Comparison of ENCODE assay signal across 8 cellular contexts in the genomic region with DNA sequence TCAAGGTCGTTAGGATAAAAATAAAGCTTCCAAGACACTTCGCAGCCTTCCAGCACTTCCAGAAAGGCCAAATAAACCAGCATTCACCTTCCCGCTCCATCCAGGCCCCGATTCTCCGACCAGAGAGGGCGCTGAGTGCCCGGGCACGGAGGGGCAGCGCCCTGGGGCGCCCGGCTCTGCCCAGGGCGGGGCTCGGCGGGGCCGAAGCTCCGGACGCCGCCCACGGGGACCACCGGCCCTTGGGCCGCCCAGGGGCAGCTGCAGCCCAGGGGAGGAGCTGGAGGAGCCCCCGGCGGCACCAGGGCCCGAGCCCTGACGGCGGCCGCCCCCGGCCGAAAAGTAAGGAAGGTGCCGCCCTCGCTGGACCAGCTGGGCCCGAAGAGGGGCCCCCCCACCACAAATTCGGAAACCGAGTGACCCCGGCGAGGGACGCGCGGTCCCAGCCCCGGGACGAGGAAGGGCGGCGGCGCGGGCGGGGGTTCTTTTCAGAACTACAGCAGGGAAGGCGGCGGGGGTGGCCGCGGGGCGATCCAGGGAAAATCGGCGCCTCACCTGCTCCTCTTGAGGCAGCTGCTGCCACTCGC. TPM values are rescaled to one million over a fixed set of nuclear protein-coding genes. Genes with fewer than 3 reads are reported as not detected.
DNase-seq lines count a peak whose midpoint lies in the region; ATAC-seq, FAIRE-seq and TF ChIP-seq lines count a peak whose summit lies in the region.

No MANE protein-coding gene starts in this region.

- no peaks in the 10 kb centered on the region for H3K36me3 ChIP-seq in CD8-positive, alpha-beta memory T cell (ENCODE audit: insufficient read depth, low read length)
- H3K36me3 ChIP-seq in RWPE2 (ENCODE audit: low read depth): peaks cover 27% of the 10 kb centered on the region

- no peaks in the 10 kb centered on the region for H3K9me3 ChIP-seq in CD8-positive, alpha-beta memory T cell (ENCODE audit: low read length)
- H3K9me3 ChIP-seq in RWPE2 (ENCODE audit: severe bottlenecking): no peaks in the 10 kb centered on the region

- H3K4me3 Mint-ChIP-seq in CD8-positive, alpha-beta memory T cell: peak overlapping the region; percentile 82 to 94 (median 86)

- peak; percentile 62 for TF ChIP-seq CTCF in RWPE2 (IDR thresholded peaks at IDR 0.05; ENCODE audit: poor library complexity, severe bottlenecking)

- ATAC-seq in HG03442 (IDR thresholded peaks at IDR 0.05; ENCODE audit: unreplicated experiment): peak; percentile 31
- peak; percentile 3; the same call in 1 of the 3 replicates for ATAC-seq in RWPE2 (ENCODE audit: low read depth)
- peak; percentile 75 for ATAC-seq in left ventricle myocardium superior

- peaks cover 24 to 51% (median 30%) of the 10 kb centered on the region in 3 donors for H3K4me1 Mint-ChIP-seq in CD8-positive, alpha-beta memory T cell

- intact Hi-C loops in left ventricle myocardium superior (cut with micrococcal nuclease) (no loop called here), posterior vena cava (cut with DNase I) (no loop called here)

- H3K4me1 ChIP-seq in CD8-positive, alpha-beta memory T cell (ENCODE audit: insufficient read depth, low read length): peaks cover 24% of the 10 kb centered on the region
- peaks cover 46% of the 10 kb centered on the region for H3K4me1 ChIP-seq in RWPE2 (ENCODE audit: insufficient read depth, poor library complexity, severe bottlenecking)

- H3K27me3 Mint-ChIP-seq in CD8-positive, alpha-beta memory T cell: no peaks in the 10 kb centered on the region

- peaks cover 0 to 16% (median 5%) of the 10 kb centered on the region in 3 donors for H3K36me3 Mint-ChIP-seq in CD8-positive, alpha-beta memory T cell

- H3K9me3 Mint-ChIP-seq in CD8-positive, alpha-beta memory T cell: no peaks in the 10 kb centered on the region

- POLR2A ChIA-PET in CD8-positive, alpha-beta memory T cell (lab: Charles Lee): interaction anchor here (1.2 to 2.8 kb wide), 3 partner anchors 11 to 789 kb away, joined by 3 to 19 read pairs (median 4); partner anchors contain the start of gene RTN3

- CTCF ChIA-PET in CD8-positive, alpha-beta memory T cell (lab: Charles Lee): interaction anchor here (0.6 to 3.5 kb wide), 11 partner anchors 8 to 192 kb away, joined by 3 to 16 read pairs (median 3); partner anchors contain the start of genes RTN3 and ZFTA

- H3K27ac Mint-ChIP-seq in CD8-positive, alpha-beta memory T cell: peak overlapping the region; percentile 76 to 93 (median 88)

- no peak for FAIRE-seq in GM19239 (lab: Jason Lieb, UNC)

- peak; percentile 5 to 51 (median 23) for DNase-seq in CD8-positive, alpha-beta memory T cell
- DNase-seq in GM19239 (ENCODE audit: insufficient read length, low spot score): peak; percentile 36
- no peak for DNase-seq in RWPE2 (ENCODE audit: low spot score)
- DNase-seq in left ventricle myocardium superior: peak; percentile 73
- DNase-seq in posterior vena cava (ENCODE audit: low spot score): peak; percentile 83
- DNase-seq in amniotic stem cell (lab: John Stamatoyannopoulos, UW): no peak

- H3K4me3 ChIP-seq in CD8-positive, alpha-beta memory T cell (ENCODE audit: low read length): peak overlapping the region; percentile 79
- H3K4me3 ChIP-seq in RWPE2 (ENCODE audit: severe bottlenecking): peak overlapping the region; percentile 76

- H3K27me3 ChIP-seq in CD8-positive, alpha-beta memory T cell (ENCODE audit: insufficient read depth, low read length, poor library complexity, severe bottlenecking): no peaks in the 10 kb centered on the region
- H3K27me3 ChIP-seq in RWPE2 (ENCODE audit: insufficient read depth, poor library complexity, severe bottlenecking): no peaks in the 10 kb centered on the region

- H3K27ac ChIP-seq in CD8-positive, alpha-beta memory T cell (ENCODE audit: low read depth, low read length): peak overlapping the region; percentile 79
- peak overlapping the region; percentile 90 for H3K27ac ChIP-seq in RWPE2 (ENCODE audit: poor library complexity, severe bottlenecking)
- peak overlapping the region; percentile 86 for H3K27ac ChIP-seq in angular gyrus (ENCODE audit: low read depth, low read length)

RNA-seq across cellular contexts. Expression of gene ATL3, which starts 0.3 kb away (rescaled TPM):
- 10 to 100 TPM; 41.9 to 42.1 TPM for total RNA-seq in CD8-positive, alpha-beta memory T cell
- 21.5 TPM for polyA plus RNA-seq in CD8-positive, alpha-beta memory T cell
- 13.6 TPM for total RNA-seq in left ventricle myocardium superior
- 100 to 1,000 TPM; 208 to 264 TPM for total RNA-seq in posterior vena cava

RNA-seq across cellular contexts. Expression of gene RTN3, which starts 10.5 kb away (rescaled TPM):
- total RNA-seq in CD8-positive, alpha-beta memory T cell: 10 to 100 TPM; 46.5 to 48.5 TPM
- 48.4 TPM for polyA plus RNA-seq in CD8-positive, alpha-beta memory T cell
- total RNA-seq in left ventricle myocardium superior: 44.8 TPM
- total RNA-seq in posterior vena cava: 10 to 100 TPM; 80.3 to 88.4 TPM

RNA-seq across cellular contexts. Expression of gene PLAAT3, which starts 56.6 kb away (rescaled TPM):
- 10 to 100 TPM; 13.9 to 16.0 TPM for total RNA-seq in CD8-positive, alpha-beta memory T cell
- polyA plus RNA-seq in CD8-positive, alpha-beta memory T cell: 39.5 TPM
- total RNA-seq in left ventricle myocardium superior (149 TPM), posterior vena cava (10 to 100 TPM; 31.8 to 42.4 TPM)

Comparison
In these comparisons a context has a peak if more than half of its experiments do, and no peak if none do; other contexts are left out.
1. DNase-seq: peak in CD8-positive, alpha-beta memory T cell (5 of 5), GM19239 (single experiment), left ventricle myocardium superior (single experiment) and posterior vena cava (single experiment); none in RWPE2 (single experiment) and amniotic stem cell (single experiment).
2. ATAC-seq: peak in every context shown above with its lines; median percentile 75 in left ventricle myocardium superior; 31 in HG03442; 3 in RWPE2.
3. RNA of gene ATL3, which starts 0.3 kb away (total RNA-seq): 208 to 264 TPM in posterior vena cava; 41.9 to 42.1 TPM in CD8-positive, alpha-beta memory T cell and 13.6 TPM in left ventricle myocardium superior (single experiment); every median in the first group is over 4 times any median in the second.
4. Peak in every context shown above with its lines, with median percentiles within 50 percentile points of each other: H3K27ac ChIP-seq.